In the genomic region with DNA sequence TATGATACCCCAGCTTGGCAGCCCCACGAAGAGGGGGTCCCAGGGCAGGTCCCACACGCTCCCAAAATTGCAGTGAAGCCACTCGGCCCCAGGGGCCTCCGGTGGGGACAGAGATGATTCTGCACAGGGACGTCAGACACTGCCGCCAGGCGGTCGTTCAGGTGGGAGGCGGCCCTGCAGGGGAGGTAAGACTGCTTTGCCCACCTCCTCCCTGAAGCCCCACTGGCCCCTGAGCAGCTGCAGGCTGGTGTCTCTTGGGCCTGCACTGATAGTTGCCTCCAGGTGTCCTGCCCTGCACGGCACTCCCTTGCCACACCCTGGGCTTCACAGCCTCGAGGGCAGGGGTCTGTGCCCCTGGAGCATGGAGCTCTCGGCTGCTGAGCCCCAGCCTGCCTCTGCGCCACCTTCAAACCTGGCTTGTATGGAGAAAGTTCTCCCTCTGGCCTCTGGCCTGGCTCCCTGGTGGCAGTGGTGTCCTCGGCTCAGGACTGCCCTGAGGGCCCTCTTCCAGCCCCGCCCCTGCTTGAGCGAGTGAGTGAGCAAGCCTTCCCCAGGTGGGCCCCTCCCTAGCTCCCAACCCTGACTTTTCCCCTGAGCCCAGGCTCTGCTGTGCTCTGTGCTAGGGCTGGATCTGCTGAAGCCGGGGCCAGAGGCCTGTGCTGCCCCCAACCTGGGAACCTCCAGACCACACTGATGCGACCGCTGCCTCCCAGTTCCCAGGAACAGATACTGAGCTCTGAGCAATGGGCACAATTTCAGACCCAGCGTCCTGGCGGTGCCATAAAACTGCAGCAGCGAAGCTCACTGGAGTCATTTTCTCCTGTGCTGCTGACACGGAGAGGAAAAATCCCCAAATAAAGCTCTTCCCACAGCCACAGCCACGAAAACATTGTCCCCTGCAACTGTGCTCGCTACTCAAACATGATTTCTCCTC, we compare ENCODE assay signal across 2 cellular contexts.
TF ChIP-seq lines count a peak whose summit lies in the region.

No MANE protein-coding gene starts in this region.

TF ChIP-seq in HepG2, 621 proteins besides CTCF, POLR2A, EP300 and RAD21 (continues in another document):
- TF ChIP-seq TRAFD1 (CRISPR knock-in tag; IDR thresholded peaks at IDR 0.05; ENCODE audit: borderline replicate concordance) (no peak), E2F5 (CRISPR knock-in tag; conservative IDR thresholded peaks at IDR 0.05) (no peak), POGK (CRISPR knock-in tag; conservative IDR thresholded peaks at IDR 0.05) (0 out of 2 replicates have a peak, but pooled peaks have one; percentile 38), CAMTA2 (CRISPR knock-in tag; IDR thresholded peaks at IDR 0.05; ENCODE audit: borderline replicate concordance) (no peak), GATAD1 (CRISPR knock-in tag; IDR thresholded peaks at IDR 0.05) (no peak), ZNF550 (CRISPR knock-in tag; IDR thresholded peaks at IDR 0.05; ENCODE audit: borderline replicate concordance) (no peak)
- TF ChIP-seq, protein P1, sequence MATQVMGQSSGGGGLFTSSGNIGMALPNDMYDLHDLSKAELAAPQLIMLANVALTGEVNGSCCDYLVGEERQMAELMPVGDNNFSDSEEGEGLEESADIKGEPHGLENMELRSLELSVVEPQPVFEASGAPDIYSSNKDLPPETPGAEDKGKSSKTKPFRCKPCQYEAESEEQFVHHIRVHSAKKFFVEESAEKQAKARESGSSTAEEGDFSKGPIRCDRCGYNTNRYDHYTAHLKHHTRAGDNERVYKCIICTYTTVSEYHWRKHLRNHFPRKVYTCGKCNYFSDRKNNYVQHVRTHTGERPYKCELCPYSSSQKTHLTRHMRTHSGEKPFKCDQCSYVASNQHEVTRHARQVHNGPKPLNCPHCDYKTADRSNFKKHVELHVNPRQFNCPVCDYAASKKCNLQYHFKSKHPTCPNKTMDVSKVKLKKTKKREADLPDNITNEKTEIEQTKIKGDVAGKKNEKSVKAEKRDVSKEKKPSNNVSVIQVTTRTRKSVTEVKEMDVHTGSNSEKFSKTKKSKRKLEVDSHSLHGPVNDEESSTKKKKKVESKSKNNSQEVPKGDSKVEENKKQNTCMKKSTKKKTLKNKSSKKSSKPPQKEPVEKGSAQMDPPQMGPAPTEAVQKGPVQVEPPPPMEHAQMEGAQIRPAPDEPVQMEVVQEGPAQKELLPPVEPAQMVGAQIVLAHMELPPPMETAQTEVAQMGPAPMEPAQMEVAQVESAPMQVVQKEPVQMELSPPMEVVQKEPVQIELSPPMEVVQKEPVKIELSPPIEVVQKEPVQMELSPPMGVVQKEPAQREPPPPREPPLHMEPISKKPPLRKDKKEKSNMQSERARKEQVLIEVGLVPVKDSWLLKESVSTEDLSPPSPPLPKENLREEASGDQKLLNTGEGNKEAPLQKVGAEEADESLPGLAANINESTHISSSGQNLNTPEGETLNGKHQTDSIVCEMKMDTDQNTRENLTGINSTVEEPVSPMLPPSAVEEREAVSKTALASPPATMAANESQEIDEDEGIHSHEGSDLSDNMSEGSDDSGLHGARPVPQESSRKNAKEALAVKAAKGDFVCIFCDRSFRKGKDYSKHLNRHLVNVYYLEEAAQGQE (IDR thresholded peaks at IDR 0.05; ENCODE audit: borderline replicate concordance in 1 of 2, low read depth in 1 of 2, low read length in 2 of 2) = no peak

TF ChIP-seq in IMR-90, 13 proteins besides CTCF, POLR2A, EP300 and RAD21:
- TF ChIP-seq FOS (IDR thresholded peaks at IDR 0.05; ENCODE audit: low read depth, low read length) (no peak), NFE2L2 (IDR thresholded peaks at IDR 0.05; ENCODE audit: low read depth, low read length) (no peak), BHLHE40 (IDR thresholded peaks at IDR 0.05; ENCODE audit: low read depth, low read length) (no peak), MAZ (IDR thresholded peaks at IDR 0.05; ENCODE audit: borderline replicate concordance, low read depth, low read length) (no peak), CEBPB (IDR thresholded peaks at IDR 0.05; ENCODE audit: low read depth, low read length) (no peak), RCOR1 (IDR thresholded peaks at IDR 0.05; ENCODE audit: insufficient replicate concordance, low read length) (no peak), RFX5 (IDR thresholded peaks at IDR 0.05; ENCODE audit: low read depth, low read length) (no peak), CHD1 (IDR thresholded peaks at IDR 0.05; ENCODE audit: low read depth, low read length) (no peak), MXI1 (IDR thresholded peaks at IDR 0.05; ENCODE audit: borderline replicate concordance, low read depth, low read length) (no peak), SMC3 (IDR thresholded peaks at IDR 0.05; ENCODE audit: low read depth, low read length) (no peak)
- TF ChIP-seq, protein P2, sequence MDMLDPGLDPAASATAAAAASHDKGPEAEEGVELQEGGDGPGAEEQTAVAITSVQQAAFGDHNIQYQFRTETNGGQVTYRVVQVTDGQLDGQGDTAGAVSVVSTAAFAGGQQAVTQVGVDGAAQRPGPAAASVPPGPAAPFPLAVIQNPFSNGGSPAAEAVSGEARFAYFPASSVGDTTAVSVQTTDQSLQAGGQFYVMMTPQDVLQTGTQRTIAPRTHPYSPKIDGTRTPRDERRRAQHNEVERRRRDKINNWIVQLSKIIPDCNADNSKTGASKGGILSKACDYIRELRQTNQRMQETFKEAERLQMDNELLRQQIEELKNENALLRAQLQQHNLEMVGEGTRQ (IDR thresholded peaks at IDR 0.05; ENCODE audit: low read depth, low read length) = no peak
- TF ChIP-seq, protein P3, sequence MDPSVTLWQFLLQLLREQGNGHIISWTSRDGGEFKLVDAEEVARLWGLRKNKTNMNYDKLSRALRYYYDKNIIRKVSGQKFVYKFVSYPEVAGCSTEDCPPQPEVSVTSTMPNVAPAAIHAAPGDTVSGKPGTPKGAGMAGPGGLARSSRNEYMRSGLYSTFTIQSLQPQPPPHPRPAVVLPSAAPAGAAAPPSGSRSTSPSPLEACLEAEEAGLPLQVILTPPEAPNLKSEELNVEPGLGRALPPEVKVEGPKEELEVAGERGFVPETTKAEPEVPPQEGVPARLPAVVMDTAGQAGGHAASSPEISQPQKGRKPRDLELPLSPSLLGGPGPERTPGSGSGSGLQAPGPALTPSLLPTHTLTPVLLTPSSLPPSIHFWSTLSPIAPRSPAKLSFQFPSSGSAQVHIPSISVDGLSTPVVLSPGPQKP (IDR thresholded peaks at IDR 0.05; ENCODE audit: borderline replicate concordance, low read depth, low read length) = no peak
TF ChIP-seq in IMR-90: peak in this region for 0.
